Comparison of ENCODE assay signal across 22 cellular contexts in genomic region chr15:85498471-85498870, GRCh38.
DNase-seq lines count a peak whose midpoint lies in the region; ATAC-seq and TF ChIP-seq lines count a peak whose summit lies in the region.
"Had no signal": no experiment of that assay in that cellular context is flagged by ENCODE, and none has a peak within 500 bp of the region (broad histone marks: within the 10 kb centered on the region; RNA-seq: fewer than 3 reads in every experiment).

No MANE protein-coding gene starts in this region.

- DNase-seq in heart left ventricle = no peak
- DNase-seq in Right ventricle myocardium inferior (ENCODE audit: missing footprints) = no peak
- no peak for DNase-seq in OCI-LY7 (ENCODE audit: low spot score)
- no peak for DNase-seq in thyroid gland
- no peak for DNase-seq in stimulated activated effector memory CD8-positive, alpha-beta T cell treated with anti-CD3 and anti-CD28 coated beads, Interleukin-12 subunit alpha, Interleukin-12 subunit beta, amount 100 ng/mL, for 72 hours (ENCODE audit: low spot score in 2 of 2)
- DNase-seq in ACHN = no peak
- DNase-seq: BE2C; CD4-positive, alpha-beta memory T cell; EL; GM23248; HCEC 1CT; Kasumi-1; MM.1S; NCI-H1092; NCI-H2081; NCI-H446 treated with DMSO at 0.1 percent for 48 hours; NCI-H774 had no signal

- no peak overlapping the region for H3K4me3 Mint-ChIP-seq in stimulated activated effector memory CD8-positive, alpha-beta T cell treated with anti-CD3 and anti-CD28 coated beads, Interleukin-12 subunit alpha, Interleukin-12 subunit beta, amount 100 ng/mL, for 72 hours
- H3K4me3 Mint-ChIP-seq: IgD-negative memory B cell had no signal

- TF ChIP-seq CTCF in heart left ventricle (IDR thresholded peaks at IDR 0.05) (no peak), OCI-LY7 (conservative IDR thresholded peaks at IDR 0.05; ENCODE audit: low read length) (no peak), gastroesophageal sphincter (IDR thresholded peaks at IDR 0.05) (no peak), thyroid gland (IDR thresholded peaks at IDR 0.05) (no peak)

- no peak overlapping the region for H3K27ac Mint-ChIP-seq in stimulated activated effector memory CD8-positive, alpha-beta T cell treated with anti-CD3 and anti-CD28 coated beads, Interleukin-12 subunit alpha, Interleukin-12 subunit beta, amount 100 ng/mL, for 72 hours

- BruUV-seq in OCI-LY7 (replicated peaks; lab: Mats Ljungman, UMichigan) = no TSS peak

- no peaks in the 10 kb centered on the region for H3K9me3 Mint-ChIP-seq in stimulated activated effector memory CD8-positive, alpha-beta T cell treated with anti-CD3 and anti-CD28 coated beads, Interleukin-12 subunit alpha, Interleukin-12 subunit beta, amount 100 ng/mL, for 72 hours
- H3K9me3 Mint-ChIP-seq: CD4-positive, alpha-beta memory T cell; IgD-negative memory B cell had no signal

- peaks cover 90% of the 10 kb centered on the region for H3K79me2 ChIP-seq in OCI-LY7 (ENCODE audit: insufficient read depth, low read depth, low read length)

- H3K4me2 ChIP-seq in OCI-LY7 (ENCODE audit: low read length) = peak overlapping the region; percentile 1; the same call in 1 of the 2 replicates

- peaks cover 52% of the 10 kb centered on the region for H4K20me1 ChIP-seq in OCI-LY7 (ENCODE audit: insufficient read depth, low read length)

- TF ChIP-seq POLR2A in heart left ventricle (IDR thresholded peaks at IDR 0.05) (no peak), gastroesophageal sphincter (IDR thresholded peaks at IDR 0.05) (no peak), thyroid gland (IDR thresholded peaks at IDR 0.05) (no peak)

- in situ Hi-C loops in ACHN (cut with HindIII; ENCODE audit: low pct_ligation_motif_present, low pct_unique_long_range_greater_than_20kb, low sequenced_read_pairs) = no loop called here

- no peaks in the 10 kb centered on the region for H3K9me2 ChIP-seq in OCI-LY7 (ENCODE audit: insufficient read depth, low read length)

- ATAC-seq in heart left ventricle (no peak), Right ventricle myocardium inferior (no peak), gastroesophageal sphincter (no peak)
- ATAC-seq in stimulated activated effector memory CD8-positive, alpha-beta T cell treated with anti-CD3 and anti-CD28 coated beads, Interleukin-12 subunit alpha, Interleukin-12 subunit beta, amount 100 ng/mL, for 72 hours = no peak
- ATAC-seq: GM12878, Panc1 had no signal

- peaks cover 66% of the 10 kb centered on the region for H3K4me1 Mint-ChIP-seq in stimulated activated effector memory CD8-positive, alpha-beta T cell treated with anti-CD3 and anti-CD28 coated beads, Interleukin-12 subunit alpha, Interleukin-12 subunit beta, amount 100 ng/mL, for 72 hours

- TF ChIP-seq EP300 in gastroesophageal sphincter (IDR thresholded peaks at IDR 0.05) = no peak

- H3K4me1 ChIP-seq in heart left ventricle = peaks cover 14 to 99% (median 84%) of the 10 kb centered on the region in 12 donors
- peaks cover 38% of the 10 kb centered on the region for H3K4me1 ChIP-seq in OCI-LY7 (ENCODE audit: insufficient read depth, low read length, poor library complexity, severe bottlenecking)
- H3K4me1 ChIP-seq in gastroesophageal sphincter = peaks cover 32 to 92% (median 54%) of the 10 kb centered on the region in 3 donors
- H3K4me1 ChIP-seq in thyroid gland = peaks cover 56 to 76% of the 10 kb centered on the region in 2 donors

- intact Hi-C loops in heart left ventricle (cut with DNase I) (loop anchor here in 4 of 10 donors (5.0 to 10.0 kb wide), 4 partner anchors 84 to 216 kb away; no protein-coding TSS in a partner anchor), Right ventricle myocardium inferior (cut with DNase I) (loop anchor here (5.0 kb wide), 1 partner anchor 44 kb away; no protein-coding TSS in a partner anchor), OCI-LY7 (cut with micrococcal nuclease; ENCODE audit: unreplicated experiment) (no loop called here), thyroid gland (cut with DNase I) (no loop called here)

- CTCF ChIA-PET in OCI-LY7 (lab: Charles Lee; ENCODE audit: unreplicated experiment) = no interaction called here

- H3K36me3 ChIP-seq in heart left ventricle = no peaks in the 10 kb centered on the region
- H3K36me3 ChIP-seq in OCI-LY7 (ENCODE audit: insufficient read depth, low read length) = peaks cover 12% of the 10 kb centered on the region; the same call in 1 of the 2 replicates
- no peaks in the 10 kb centered on the region for H3K36me3 ChIP-seq in gastroesophageal sphincter
- no peaks in the 10 kb centered on the region for H3K36me3 ChIP-seq in thyroid gland
- H3K36me3 ChIP-seq: BE2C had no signal

- no peaks in the 10 kb centered on the region for H3K36me3 Mint-ChIP-seq in stimulated activated effector memory CD8-positive, alpha-beta T cell treated with anti-CD3 and anti-CD28 coated beads, Interleukin-12 subunit alpha, Interleukin-12 subunit beta, amount 100 ng/mL, for 72 hours

- no peaks in the 10 kb centered on the region for H3K9me3 ChIP-seq in heart left ventricle
- H3K9me3 ChIP-seq in OCI-LY7 (ENCODE audit: low read length) = no peaks in the 10 kb centered on the region
- no peaks in the 10 kb centered on the region for H3K9me3 ChIP-seq in gastroesophageal sphincter
- no peaks in the 10 kb centered on the region for H3K9me3 ChIP-seq in thyroid gland
- H3K9me3 ChIP-seq: BE2C, SJSA1 had no signal

- 65 to 85% (median 76%) methylated on average over 6 of the region's 6 CpGs for WGBS in heart left ventricle, 4 donors
- WGBS in gastroesophageal sphincter (ENCODE audit: low coverage in 1 of 2), 2 donors = 83 to 86% methylated on average over 1 to 6 of the region's 6 CpGs
- WGBS in thyroid gland, 2 donors = 79 to 81% methylated on average over 6 of the region's 6 CpGs

- H3K4me3 ChIP-seq in heart left ventricle = no peak overlapping the region
- no peak overlapping the region for H3K4me3 ChIP-seq in OCI-LY7 (ENCODE audit: low read depth, low read length, poor library complexity, severe bottlenecking)
- no peak overlapping the region for H3K4me3 ChIP-seq in gastroesophageal sphincter
- no peak overlapping the region for H3K4me3 ChIP-seq in thyroid gland (replicated peaks in 1 of 3)
- H3K4me3 ChIP-seq: GM12878, GM23248, SJSA1 had no signal

- H2AFZ ChIP-seq in OCI-LY7 (ENCODE audit: low read length) = no peak overlapping the region
- H2AFZ ChIP-seq: GM23248 had no signal

- POLR2A ChIA-PET in OCI-LY7 (lab: Charles Lee) = interaction anchor here (0.5 to 2.0 kb wide), 5 partner anchors 8 to 201 kb away, joined by 3 to 7 read pairs (median 4); no protein-coding TSS in a partner anchor

- H3K27ac ChIP-seq in heart left ventricle (peak overlapping the region in 7 of 12 donors; percentile 6 to 83 (median 64)), OCI-LY7 (ENCODE audit: low read depth, low read length, poor library complexity, severe bottlenecking) (no peak overlapping the region), gastroesophageal sphincter (peak overlapping the region in 3 of 4 donors; percentile 64 to 77 (median 74)), thyroid gland (peak overlapping the region in 2 of 3 donors; percentile 51 to 68)
- H3K27ac ChIP-seq: GM23248, SJSA1 had no signal

- no peaks in the 10 kb centered on the region for H3K27me3 ChIP-seq in heart left ventricle
- H3K27me3 ChIP-seq in gastroesophageal sphincter = no peaks in the 10 kb centered on the region
- no peaks in the 10 kb centered on the region for H3K27me3 ChIP-seq in thyroid gland
- H3K27me3 ChIP-seq: BE2C, SJSA1 had no signal
